In genomic region chr11:94128746-94129504, GRCh38 we compare ENCODE assay signal across 8 cellular contexts. TPM values are rescaled to one million over a fixed set of nuclear protein-coding genes. Genes with fewer than 3 reads are reported as not detected.
DNase-seq lines count a peak whose midpoint lies in the region; ATAC-seq, FAIRE-seq and TF ChIP-seq lines count a peak whose summit lies in the region.

Gene PANX1, plus strand, starts transcription at chr11:94128841. Its CDS starts 472 bp downstream, at chr11:94129313.

- ATAC-seq in GM18870 (IDR thresholded peaks at IDR 0.05; ENCODE audit: unreplicated experiment) (peak; percentile 68), HG03103 (IDR thresholded peaks at IDR 0.05; ENCODE audit: low read depth, unreplicated experiment) (peak; percentile 84), WTC11 (peak; percentile 78)

- no peaks in the 10 kb centered on the region for H3K9me3 ChIP-seq in keratinocyte (ENCODE audit: control insufficient read depth, low read depth, low read length)

- FAIRE-seq in keratinocyte (lab: Jason Lieb, UNC), result no peak

- peak within 1 kb of the TSS; percentile 69 for H3K4me3 ChIP-seq in AG04449 (ENCODE audit: low read depth, low read length)
- peak within 1 kb of the TSS; percentile 72 to 97 (median 93) for H3K4me3 ChIP-seq in keratinocyte (ENCODE audit: control insufficient read depth in 2 of 3, extremely low read depth in 1 of 3, insufficient read depth in 2 of 3, low read depth in 1 of 3, low read length in 3 of 3)

- POLR2A ChIA-PET in AG04449 (lab: Yijun Ruan, JAX), result interaction anchor here (0.7 to 2.0 kb wide), 9 partner anchors 11 to 398 kb away, joined by 3 to 5 read pairs (median 4); no protein-coding TSS in a partner anchor
- POLR2A ChIA-PET in WTC11 (lab: Charles Lee), result interaction anchor here (0.9 to 3.0 kb wide), 9 partner anchors 9 to 388 kb away, joined by 3 to 11 read pairs (median 3); partner anchors contain the start of genes C11orf54 and TAF1D

- H3K4me3 Mint-ChIP-seq in WTC11, result no peak within 1 kb of the TSS

- peak within 1 kb of the TSS; percentile 77 for H3K27ac ChIP-seq in caudate nucleus (ENCODE audit: low read depth, low read length)
- H3K27ac ChIP-seq in keratinocyte (ENCODE audit: control insufficient read depth, insufficient read depth, low read length), result peak within 1 kb of the TSS; percentile 95

- H3K9ac ChIP-seq in keratinocyte (ENCODE audit: control insufficient read depth, extremely low read depth, insufficient read depth, low read length), result peak within 1 kb of the TSS; percentile 95

- H3K79me2 ChIP-seq in keratinocyte (ENCODE audit: control insufficient read depth, insufficient read depth, low read length), result peaks cover 56% of the 10 kb centered on the region

- dilution Hi-C loops in keratinocyte (cut with MboI; ENCODE audit: extremely low pct_ligation_motif_present, low sequenced_read_pairs), result no loop called here

- peak within 1 kb of the TSS; percentile 90 for H3K27ac Mint-ChIP-seq in WTC11

- DNase-seq in AG04449 (ENCODE audit: low read depth, low spot score) (no peak), NCI-H2196 (lab: John Stamatoyannopoulos, UW; ENCODE audit: unreplicated experiment) (peak; percentile 81), WTC11 (ENCODE audit: low spot score) (peak; percentile 75), caudate nucleus (lab: John Stamatoyannopoulos, UW) (peak in 52 of 61 donors; percentile 26 to 85 (median 69)), keratinocyte (ENCODE audit: low read depth, low spot score) (no peak)
- DNase-seq in stimulated activated CD4-positive, alpha-beta T cell treated with anti-CD3 and anti-CD28 coated beads, Interleukin-15, amount 100 ng/mL, for 1 hour (ENCODE audit: low read depth in 1 of 2, low spot score in 1 of 2), result peak; percentile 50 to 55

- H3K4me2 ChIP-seq in keratinocyte (ENCODE audit: control insufficient read depth, extremely low read depth, insufficient read depth, low read depth, low read length), result peak within 1 kb of the TSS; percentile 97

- peaks cover 7% of the 10 kb centered on the region for H4K20me1 ChIP-seq in keratinocyte (ENCODE audit: control insufficient read depth, extremely low read depth, insufficient read depth, low read length)

- H3K36me3 Mint-ChIP-seq in WTC11, result peaks cover 23% of the 10 kb centered on the region

- H3K27me3 Mint-ChIP-seq in WTC11 (ENCODE audit: low read depth), result no peaks in the 10 kb centered on the region

- TF ChIP-seq CTCF in AG04449 (IDR thresholded peaks at IDR 0.05; ENCODE audit: insufficient read depth, low read length, missing control alignments) (no peak), WTC11 (IDR thresholded peaks at IDR 0.05) (no peak), keratinocyte (optimal IDR thresholded peaks at IDR 0.05 in 1 of 3, IDR thresholded peaks at IDR 0.05 in 1 of 3, conservative IDR thresholded peaks at IDR 0.05 in 1 of 3; ENCODE audit: extremely low read depth in 1 of 3, insufficient read depth in 2 of 3, low read length in 3 of 3) (no peak)

- H3K9me3 Mint-ChIP-seq in WTC11, result peaks cover 20% of the 10 kb centered on the region

- H2AFZ ChIP-seq in keratinocyte (ENCODE audit: control insufficient read depth, low read length), result peak within 1 kb of the TSS; percentile 73

- peaks cover 2 to 5% of the 10 kb centered on the region in 2 experiments for H3K36me3 ChIP-seq in keratinocyte (ENCODE audit: control insufficient read depth in 2 of 2, extremely low read depth in 1 of 2, insufficient read depth in 2 of 2, low read length in 2 of 2)

- H3K4me1 Mint-ChIP-seq in WTC11, result peaks cover 32% of the 10 kb centered on the region

- peaks cover 55% of the 10 kb centered on the region for H3K4me1 ChIP-seq in keratinocyte (ENCODE audit: control insufficient read depth, extremely low read depth, insufficient read depth, low read length)

- CTCF ChIA-PET in AG04449 (lab: Yijun Ruan, JAX) (interaction anchor here (0.8 to 1.7 kb wide), 12 partner anchors 16 to 376 kb away, joined by 3 to 6 read pairs (median 5); no protein-coding TSS in a partner anchor), WTC11 (lab: Charles Lee) (interaction anchor here (0.7 to 3.0 kb wide), 10 partner anchors 9 to 233 kb away, joined by 3 to 17 read pairs (median 4); no protein-coding TSS in a partner anchor)

- no peaks in the 10 kb centered on the region for H3K27me3 ChIP-seq in keratinocyte (ENCODE audit: control insufficient read depth, extremely low read depth, insufficient read depth, low read length)

- peaks cover 9% of the 10 kb centered on the region for H3K9me1 ChIP-seq in keratinocyte (ENCODE audit: control insufficient read depth, extremely low read depth, insufficient read depth, low read length)

TF ChIP-seq in WTC11, 78 proteins besides CTCF, POLR2A, EP300 and RAD21 (continues in another document):
- TF ChIP-seq JUN (CRISPR knock-in tag; IDR thresholded peaks at IDR 0.05) (peak; percentile 62; the same call in 1 of the 2 replicates), USF2 (CRISPR knock-in tag; IDR thresholded peaks at IDR 0.05) (peak; percentile 81), ZNF263 (CRISPR knock-in tag; IDR thresholded peaks at IDR 0.05; ENCODE audit: low read depth) (no peak), MXD4 (CRISPR knock-in tag; IDR thresholded peaks at IDR 0.05; ENCODE audit: borderline replicate concordance) (no peak), AFF4 (CRISPR knock-in tag; IDR thresholded peaks at IDR 0.05; ENCODE audit: borderline replicate concordance) (no peak), FOXK1 (CRISPR knock-in tag; IDR thresholded peaks at IDR 0.05) (peak; percentile 68; the same call in 1 of the 2 replicates)

RNA-seq across cellular contexts. Expression of gene PANX1, which starts in this region (rescaled TPM):
- total RNA-seq in WTC11 (2021), result 21.9 to 22.9 TPM (median 22.2 TPM) in 3 replicates
- polyA plus RNA-seq in keratinocyte, result 50.3 to 67.1 TPM (median 58.5 TPM) in 3 replicates
- polyA plus RNA-seq in keratinocyte (2011; ENCODE audit: low read depth), result 21.1 TPM
- polyA plus RNA-seq in keratinocyte (2011; cell fraction: cytosol; rRNA removed), result 32.5 and 51.0 TPM in 2 replicates
- 70.3 and 70.8 TPM in 2 replicates for polyA plus RNA-seq in keratinocyte (2011; cell fraction: nucleus; rRNA removed)
- polyA plus RNA-seq in keratinocyte (2012; ENCODE audit: low replicate concordance), result 25.7 and 43.4 TPM in 2 replicates
- 40.7 to 138 TPM (median 115 TPM) in 3 replicates for polyA minus RNA-seq in keratinocyte
- 71.6 TPM for polyA minus RNA-seq in keratinocyte (2011; cell fraction: cytosol; rRNA and poly(A)+ RNA removed)
- polyA minus RNA-seq in keratinocyte (2011; cell fraction: nucleus; rRNA and poly(A)+ RNA removed), result 117 and 181 TPM in 2 replicates

Comparison
In these comparisons a context has a peak if more than half of its experiments do, and no peak if none do; other contexts are left out.
1. DNase-seq: peak in NCI-H2196 (single experiment), WTC11 (single experiment), caudate nucleus (52 of 61) and stimulated activated CD4-positive, alpha-beta T cell treated with anti-CD3 and anti-CD28 coated beads, Interleukin-15, amount 100 ng/mL, for 1 hour (2 of 2); none in AG04449 (single experiment) and keratinocyte (single experiment).
2. Peak in every context shown above with its lines, with median percentiles within 50 percentile points of each other: ATAC-seq.